9 cellular contexts compared by ENCODE assay signal in genomic region chr2:28624436-28624797, GRCh38.
DNase-seq lines count a peak whose midpoint lies in the region; ATAC-seq and TF ChIP-seq lines count a peak whose summit lies in the region.
"Had no signal": no experiment of that assay in that cellular context is flagged by ENCODE, and none has a peak within 500 bp of the region (broad histone marks: within the 10 kb centered on the region; RNA-seq: fewer than 3 reads in every experiment).

No MANE protein-coding gene starts in this region.

- H3K27me3 ChIP-seq in WERI-Rb-1 (ENCODE audit: insufficient read depth, low read depth, severe bottlenecking), result no peaks in the 10 kb centered on the region
- no peaks in the 10 kb centered on the region for H3K27me3 ChIP-seq in hepatocyte
- H3K27me3 ChIP-seq in skeletal muscle tissue (ENCODE audit: control insufficient read depth in 3 of 3, insufficient read depth in 3 of 3, low read length in 3 of 3), result no peaks in the 10 kb centered on the region
- no peaks in the 10 kb centered on the region for H3K27me3 ChIP-seq in Caco-2 (replicated peaks; ENCODE audit: control insufficient read depth, insufficient read depth, low read length)

- H3K9me3 ChIP-seq in WERI-Rb-1 (ENCODE audit: severe bottlenecking) (peaks cover 5% of the 10 kb centered on the region), hepatocyte (ENCODE audit: low read depth) (no peaks in the 10 kb centered on the region), skeletal muscle tissue (ENCODE audit: control insufficient read depth in 3 of 3, low read length in 3 of 3) (no peaks in the 10 kb centered on the region), Caco-2 (no peaks in the 10 kb centered on the region)

- BruUV-seq in Caco-2 (replicated peaks; lab: Mats Ljungman, UMichigan), result no TSS peak

- POLR2A ChIA-PET in Caco-2 (lab: Charles Lee), result no interaction called here

- no peak for DNase-seq in HFFc6
- DNase-seq in WERI-Rb-1, result no peak
- DNase-seq in hepatocyte (ENCODE audit: low spot score), result no peak
- DNase-seq in Caco-2, result no peak
- DNase-seq in head of caudate nucleus, result no peak
- DNase-seq in NCI-H2081 treated with DMSO at 0.1 percent for 48 hours (lab: John Stamatoyannopoulos, UW), result no peak
- DNase-seq: NCI-H69 had no signal

- H3K27ac ChIP-seq in WERI-Rb-1, result peak overlapping the region; percentile 58
- peak overlapping the region; percentile 96 for H3K27ac ChIP-seq in hepatocyte
- peak overlapping the region; percentile 94 for H3K27ac ChIP-seq in skeletal muscle tissue (ENCODE audit: low read depth, low read length)

- H3K36me3 Mint-ChIP-seq in HFFc6 (ENCODE audit: low read depth) (no peaks in the 10 kb centered on the region), Caco-2 (ENCODE audit: insufficient read depth, unreplicated experiment) (no peaks in the 10 kb centered on the region)

- H3K27me3 Mint-ChIP-seq in HFFc6 (ENCODE audit: insufficient read depth) (no peaks in the 10 kb centered on the region), Caco-2 (ENCODE audit: insufficient read depth, unreplicated experiment) (no peaks in the 10 kb centered on the region)

- H3K27ac Mint-ChIP-seq in HFFc6, result peak overlapping the region; percentile 47; the same call in 1 of the 2 replicates
- no peak overlapping the region for H3K27ac Mint-ChIP-seq in Caco-2 (ENCODE audit: unreplicated experiment)

- no peaks in the 10 kb centered on the region for H3K9me2 ChIP-seq in hepatocyte (replicated peaks; ENCODE audit: insufficient read depth)

- H2AFZ ChIP-seq in hepatocyte, result no peak overlapping the region

- no peak overlapping the region for H3K4me3 ChIP-seq in WERI-Rb-1 (ENCODE audit: low read depth, low read length)
- H3K4me3 ChIP-seq in hepatocyte, result no peak overlapping the region
- peak overlapping the region in 1 of 3 donors; percentile 25 for H3K4me3 ChIP-seq in skeletal muscle tissue (ENCODE audit: low read length in 3 of 3)
- H3K4me3 ChIP-seq in Caco-2 (ENCODE audit: low read depth, low read length), result no peak overlapping the region

- ATAC-seq in HG03025 (IDR thresholded peaks at IDR 0.05; ENCODE audit: low FRiP score, unreplicated experiment), result no peak

- no peaks in the 10 kb centered on the region for H3K79me2 ChIP-seq in hepatocyte

- H3K4me1 ChIP-seq in hepatocyte (ENCODE audit: insufficient read depth), result peaks cover 49% of the 10 kb centered on the region
- peaks cover 69 to 78% (median 76%) of the 10 kb centered on the region in 3 donors for H3K4me1 ChIP-seq in skeletal muscle tissue (ENCODE audit: control insufficient read depth in 3 of 3, insufficient read depth in 3 of 3, low read length in 3 of 3)
- H3K4me1 ChIP-seq in Caco-2, result peaks cover 20% of the 10 kb centered on the region

- H3K4me3 Mint-ChIP-seq in HFFc6, result no peak overlapping the region
- no peak overlapping the region for H3K4me3 Mint-ChIP-seq in Caco-2 (ENCODE audit: unreplicated experiment)

- WGBS in hepatocyte (ENCODE audit: low lambda C conversion rate, missing lambda C conversion rate), result 35% methylated on average over 2 of the region's 2 CpGs

- TF ChIP-seq CTCF in HFFc6 (IDR thresholded peaks at IDR 0.05), result no peak
- TF ChIP-seq CTCF in WERI-Rb-1 (IDR thresholded peaks at IDR 0.05; ENCODE audit: low read depth, low read length), result no peak
- TF ChIP-seq CTCF in hepatocyte (IDR thresholded peaks at IDR 0.05; ENCODE audit: poor library complexity), result no peak
- no peak for TF ChIP-seq CTCF in Caco-2 (IDR thresholded peaks at IDR 0.05; ENCODE audit: insufficient read depth in 1 of 2, low read depth in 1 of 2, low read length in 1 of 2, severe bottlenecking in 1 of 2, unreplicated experiment in 1 of 2)

- no peak overlapping the region for H3K4me2 ChIP-seq in hepatocyte

- no peaks in the 10 kb centered on the region for H4K20me1 ChIP-seq in hepatocyte (ENCODE audit: insufficient read depth, poor library complexity, severe bottlenecking)

- peaks cover 45% of the 10 kb centered on the region for H3K4me1 Mint-ChIP-seq in HFFc6 (ENCODE audit: low read depth)
- peaks cover 18% of the 10 kb centered on the region for H3K4me1 Mint-ChIP-seq in Caco-2 (ENCODE audit: low read depth, unreplicated experiment)

- peak overlapping the region; percentile 71 to 83 (median 82) for H3K9ac ChIP-seq in skeletal muscle tissue (ENCODE audit: low read depth in 1 of 3, low read length in 3 of 3)

- intact Hi-C loops in Caco-2 (cut with micrococcal nuclease; ENCODE audit: unreplicated experiment) (no loop called here), head of caudate nucleus (cut with DNase I) (loop anchor here (10.0 kb wide), 1 partner anchor 130 kb away; the partner anchor contains the start of gene PPP1CB)

- CTCF ChIA-PET in Caco-2 (lab: Charles Lee), result no interaction called here

- no peaks in the 10 kb centered on the region for H3K9me3 Mint-ChIP-seq in HFFc6
- no peaks in the 10 kb centered on the region for H3K9me3 Mint-ChIP-seq in Caco-2 (ENCODE audit: unreplicated experiment)

- H3K36me3 ChIP-seq in WERI-Rb-1 (no peaks in the 10 kb centered on the region), hepatocyte (replicated peaks; ENCODE audit: insufficient read depth, low read depth) (no peaks in the 10 kb centered on the region), skeletal muscle tissue (ENCODE audit: control insufficient read depth in 3 of 3, insufficient read depth in 3 of 3, low read length in 3 of 3) (no peaks in the 10 kb centered on the region), Caco-2 (ENCODE audit: control insufficient read depth, insufficient read depth, low read length) (no peaks in the 10 kb centered on the region; the same call in 1 of the 2 replicates)
